Comparison of ENCODE assay signal across 8 cellular contexts in the genomic region with DNA sequence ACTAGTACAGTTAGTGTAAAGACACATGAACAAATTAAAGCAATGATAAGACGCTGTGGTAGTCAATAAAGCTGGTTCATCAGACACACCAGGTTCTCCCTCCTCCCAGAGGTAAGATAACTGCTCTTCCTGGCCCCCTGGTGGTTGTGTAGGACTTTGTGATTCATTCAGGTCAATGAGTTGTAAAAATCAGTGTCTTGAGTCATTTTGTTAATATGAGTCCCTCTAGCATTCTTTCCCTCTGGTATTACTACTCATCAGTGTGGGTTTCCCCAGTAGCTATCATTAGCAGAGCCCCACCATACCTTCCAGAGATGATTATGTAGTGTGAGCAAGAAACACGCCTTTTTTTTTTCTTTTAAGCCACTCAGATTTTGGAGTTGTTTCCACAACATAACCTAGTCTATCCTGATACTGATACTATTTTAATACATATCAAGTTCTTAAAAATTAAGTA. TPM values are rescaled to one million over a fixed set of nuclear protein-coding genes. Genes with fewer than 3 reads are reported as not detected.
DNase-seq lines count a peak whose midpoint lies in the region; ATAC-seq and FAIRE-seq lines count a peak whose summit lies in the region.

No MANE protein-coding gene starts in this region.

- H3K27me3 Mint-ChIP-seq in T-helper 2 cell treated with Interferon-gamma antibody and Interleukin-4, amounts not matched to agents 5 μg/mL and 100 μg/mL, for 36 hours (ENCODE audit: low read depth), result no peaks in the 10 kb centered on the region

- FAIRE-seq in small intestine (lab: Jason Lieb, UNC), result no peak

- H3K4me1 Mint-ChIP-seq in T-helper 2 cell treated with Interferon-gamma antibody and Interleukin-4, amounts not matched to agents 5 μg/mL and 100 μg/mL, for 36 hours (ENCODE audit: low read depth), result peaks cover 17% of the 10 kb centered on the region

- H3K9me3 ChIP-seq in small intestine (ENCODE audit: control insufficient read depth, low read depth), result no peaks in the 10 kb centered on the region

- WGBS in small intestine, 3 donors, result 27 to 36% (median 30%) methylated on average over 2 of the region's 2 CpGs

- H3K4me3 Mint-ChIP-seq in T-helper 2 cell treated with Interferon-gamma antibody and Interleukin-4, amounts not matched to agents 5 μg/mL and 100 μg/mL, for 36 hours, result no peak overlapping the region

- no peaks in the 10 kb centered on the region for H3K27me3 ChIP-seq in small intestine (ENCODE audit: control insufficient read depth in 2 of 2, insufficient read depth in 2 of 2, low read length in 2 of 2)

- H3K4me3 ChIP-seq in small intestine (ENCODE audit: low read depth in 1 of 2, low read length in 2 of 2), result no peak overlapping the region

- H3K36me3 ChIP-seq in small intestine (ENCODE audit: control insufficient read depth in 2 of 2, insufficient read depth in 2 of 2, low read length in 2 of 2), result no peaks in the 10 kb centered on the region

- no peaks in the 10 kb centered on the region for H3K9me3 Mint-ChIP-seq in T-helper 2 cell treated with Interferon-gamma antibody and Interleukin-4, amounts not matched to agents 5 μg/mL and 100 μg/mL, for 36 hours

- H3K27ac Mint-ChIP-seq in T-helper 2 cell treated with Interferon-gamma antibody and Interleukin-4, amounts not matched to agents 5 μg/mL and 100 μg/mL, for 36 hours, result no peak overlapping the region

- DNase-seq in GF-D8 (lab: John Stamatoyannopoulos, UW) (peak; percentile 40), NCI-H1930 (lab: John Stamatoyannopoulos, UW) (peak; percentile 38 to 60), amniotic stem cell (lab: John Stamatoyannopoulos, UW) (peak; percentile 69), iPS DF 19.7 (ENCODE audit: low read depth, low spot score) (peak; percentile 28), small intestine (peak; percentile 85), mesenteric fat pad (ENCODE audit: low spot score) (no peak)
- DNase-seq in T-helper 2 cell treated with Interferon-gamma antibody and Interleukin-4, amounts not matched to agents 5 μg/mL and 100 μg/mL, for 36 hours (ENCODE audit: low spot score), result peak; percentile 78

- no peak overlapping the region for H3K27ac ChIP-seq in small intestine (ENCODE audit: low read depth in 1 of 2, low read length in 1 of 2)

- no peaks in the 10 kb centered on the region for H3K4me1 ChIP-seq in small intestine (ENCODE audit: control insufficient read depth in 2 of 2, insufficient read depth in 1 of 2, low read depth in 1 of 2, low read length in 1 of 2)

- H3K36me3 Mint-ChIP-seq in T-helper 2 cell treated with Interferon-gamma antibody and Interleukin-4, amounts not matched to agents 5 μg/mL and 100 μg/mL, for 36 hours (ENCODE audit: low read depth), result peaks cover 11% of the 10 kb centered on the region

- peak; percentile 45 for ATAC-seq in HG02759 (IDR thresholded peaks at IDR 0.05; ENCODE audit: unreplicated experiment)

RNA-seq across cellular contexts. Expression of a gene that starts 3.6 kb away (rescaled TPM):
- polyA plus RNA-seq in small intestine, result 10 to 100 TPM; 12.7 to 20.4 (median 18.4) TPM
- 32.3 TPM for total RNA-seq in mesenteric fat pad

RNA-seq across cellular contexts. Expression of a gene that starts 35.6 kb away (rescaled TPM):
- not detected for polyA plus RNA-seq in small intestine
- not detected for total RNA-seq in mesenteric fat pad

RNA-seq across cellular contexts. Expression of a gene that starts 46.1 kb away (rescaled TPM):
- polyA plus RNA-seq in small intestine, result 10 to 100 TPM; 14.3 to 15.9 (median 14.9) TPM
- total RNA-seq in mesenteric fat pad, result 51.0 TPM

RNA-seq across cellular contexts. Expression of a gene that starts 52.1 kb away (rescaled TPM):
- 100 to 1,000 TPM; 111 to 202 (median 183) TPM for polyA plus RNA-seq in small intestine
- 159 TPM for total RNA-seq in mesenteric fat pad

RNA-seq across cellular contexts. Expression of a gene that starts 59.5 kb away (rescaled TPM):
- under 1 TPM in 2 of 3 donors, not detected in 1; 0.43 to 0.89 TPM for polyA plus RNA-seq in small intestine
- 0.48 TPM for total RNA-seq in mesenteric fat pad
